ENCODE assay signal across 18 cellular contexts in genomic region chr11:115736146-115736545, GRCh38.
DNase-seq lines count a peak whose midpoint lies in the region; ATAC-seq and TF ChIP-seq lines count a peak whose summit lies in the region.
"Had no signal": no experiment of that assay in that cellular context is flagged by ENCODE, and none has a peak within 500 bp of the region (broad histone marks: within the 10 kb centered on the region; RNA-seq: fewer than 3 reads in every experiment).

No MANE protein-coding gene starts in this region.

- H2AFZ ChIP-seq in OCI-LY7 (ENCODE audit: low read length): no peak overlapping the region

- no peak overlapping the region for H3K27ac ChIP-seq in OCI-LY7 (ENCODE audit: low read depth, low read length, poor library complexity, severe bottlenecking)
- H3K27ac ChIP-seq in epithelial cell of prostate: peak overlapping the region; percentile 56
- no peak overlapping the region for H3K27ac ChIP-seq in aorta (ENCODE audit: low read depth in 1 of 2, low read length in 2 of 2)

- no peaks in the 10 kb centered on the region for H3K36me3 ChIP-seq in OCI-LY7 (ENCODE audit: insufficient read depth, low read length)
- no peaks in the 10 kb centered on the region for H3K36me3 ChIP-seq in aorta (ENCODE audit: control insufficient read depth in 1 of 2, insufficient read depth in 2 of 2, low read length in 1 of 2)
- H3K36me3 ChIP-seq: HAP-1 had no signal

- intact Hi-C loops in OCI-LY7 (cut with micrococcal nuclease; ENCODE audit: unreplicated experiment) (no loop called here), aorta (cut with DNase I) (loop anchor here in 1 of 2 donors (10.0 kb wide), 1 partner anchor 61 kb away; no protein-coding TSS in a partner anchor)

- H4K20me1 ChIP-seq in OCI-LY7 (ENCODE audit: insufficient read depth, low read length): no peaks in the 10 kb centered on the region

- H3K79me2 ChIP-seq in OCI-LY7 (ENCODE audit: insufficient read depth, low read depth, low read length): no peaks in the 10 kb centered on the region

- no peaks in the 10 kb centered on the region for H3K27me3 ChIP-seq in aorta (ENCODE audit: control insufficient read depth in 1 of 2, insufficient read depth in 2 of 2, low read length in 1 of 2)

- peaks cover under 1 to 4% of the 10 kb centered on the region in 2 donors for H3K9me3 Mint-ChIP-seq in activated naive CD4-positive, alpha-beta T cell treated with anti-CD3 and anti-CD28 coated beads, Interleukin-2, amount 50 U/mL, for 72 hours

- no peaks in the 10 kb centered on the region for H3K9me2 ChIP-seq in OCI-LY7 (ENCODE audit: insufficient read depth, low read length)

- POLR2A ChIA-PET in OCI-LY7 (lab: Charles Lee): no interaction called here

- CTCF ChIA-PET in OCI-LY7 (lab: Charles Lee; ENCODE audit: unreplicated experiment): no interaction called here

- whole genome bisulfite sequencing in aorta, 2 donors: 82 to 84% methylated on average over 3 of the region's 3 CpGs

- H3K36me3 Mint-ChIP-seq in activated naive CD4-positive, alpha-beta T cell treated with anti-CD3 and anti-CD28 coated beads, Interleukin-2, amount 50 U/mL, for 72 hours: peaks cover 0 to 1% of the 10 kb centered on the region in 2 donors
- H3K36me3 Mint-ChIP-seq: IgD-negative memory B cell had no signal

- no TSS peak for BruUV-seq in OCI-LY7 (replicated peaks; lab: Mats Ljungman, UMichigan)

- DNase-seq in SIG-M5 treated with dmso at 0.1 percent for 504 hours (lab: John Stamatoyannopoulos, UW; ENCODE audit: unreplicated experiment) (peak; percentile 4), SIG-M5 (lab: John Stamatoyannopoulos, UW) (no peak), OCI-LY7 (ENCODE audit: low spot score) (peak; percentile 3), epithelial cell of prostate (ENCODE audit: low read depth, low spot score) (no peak), retinal pigment epithelial cell (ENCODE audit: low read depth) (no peak), COLO829 (ENCODE audit: low spot score) (no peak), aorta (no peak)
- DNase-seq in activated naive CD4-positive, alpha-beta T cell treated with anti-CD3 and anti-CD28 coated beads, Interleukin-2, amount 50 U/mL, for 72 hours (ENCODE audit: low spot score in 2 of 2): no peak
- DNase-seq: 8988T, DMS153, NCI-H187 treated with DMSO at 0.1 percent for 48 hours, NCI-H2171, NCI-H446 treated with DMSO at 0.1 percent for 48 hours, NCI-H748 treated with DMSO at 0.1 percent for 48 hours had no signal

- H3K9me3 ChIP-seq in OCI-LY7 (ENCODE audit: low read length): no peaks in the 10 kb centered on the region
- no peaks in the 10 kb centered on the region for H3K9me3 ChIP-seq in aorta (ENCODE audit: control insufficient read depth, low read length)
- H3K9me3 ChIP-seq: HAP-1 had no signal

- H3K4me2 ChIP-seq in OCI-LY7 (ENCODE audit: low read length): no peak overlapping the region

- no peaks in the 10 kb centered on the region for H3K4me1 ChIP-seq in OCI-LY7 (ENCODE audit: insufficient read depth, low read length, poor library complexity, severe bottlenecking)
- H3K4me1 ChIP-seq in aorta (ENCODE audit: control insufficient read depth in 1 of 2, insufficient read depth in 2 of 2, low read length in 2 of 2): no peaks in the 10 kb centered on the region

- H3K4me3 ChIP-seq in OCI-LY7 (ENCODE audit: low read depth, low read length, poor library complexity, severe bottlenecking) (no peak overlapping the region), retinal pigment epithelial cell (ENCODE audit: low read length) (no peak overlapping the region), aorta (ENCODE audit: low read length in 2 of 2) (no peak overlapping the region)
- H3K4me3 ChIP-seq: HAP-1 had no signal

- TF ChIP-seq CTCF in OCI-LY7 (conservative IDR thresholded peaks at IDR 0.05; ENCODE audit: low read length): peak; percentile 36; the same call in 1 of the 2 replicates
- TF ChIP-seq CTCF in retinal pigment epithelial cell (conservative IDR thresholded peaks at IDR 0.05; ENCODE audit: low read depth, low read length): peak; percentile 0

- ATAC-seq in activated naive CD4-positive, alpha-beta T cell treated with anti-CD3 and anti-CD28 coated beads, Interleukin-2, amount 50 U/mL, for 72 hours: no peak
- no peak for ATAC-seq in aorta (ENCODE audit: low FRiP score)
- ATAC-seq: Right ventricle myocardium inferior, SK-N-SH treated with all-trans-retinoic acid at 6 μM for 48 hours had no signal

- H3K27ac Mint-ChIP-seq in activated naive CD4-positive, alpha-beta T cell treated with anti-CD3 and anti-CD28 coated beads, Interleukin-2, amount 50 U/mL, for 72 hours: no peak overlapping the region
- H3K27ac Mint-ChIP-seq: IgD-negative memory B cell had no signal

Comparison
In these comparisons a context has a peak if more than half of its experiments do, and no peak if none do; other contexts are left out.
1. DNase-seq: peak in SIG-M5 treated with dmso at 0.1 percent for 504 hours (single experiment) and OCI-LY7 (single experiment); none in SIG-M5 (single experiment), epithelial cell of prostate (single experiment), retinal pigment epithelial cell (single experiment), activated naive CD4-positive, alpha-beta T cell treated with anti-CD3 and anti-CD28 coated beads, Interleukin-2, amount 50 U/mL, for 72 hours (0 of 2), COLO829 (single experiment) and aorta (0 of 2).